In the genomic region with DNA sequence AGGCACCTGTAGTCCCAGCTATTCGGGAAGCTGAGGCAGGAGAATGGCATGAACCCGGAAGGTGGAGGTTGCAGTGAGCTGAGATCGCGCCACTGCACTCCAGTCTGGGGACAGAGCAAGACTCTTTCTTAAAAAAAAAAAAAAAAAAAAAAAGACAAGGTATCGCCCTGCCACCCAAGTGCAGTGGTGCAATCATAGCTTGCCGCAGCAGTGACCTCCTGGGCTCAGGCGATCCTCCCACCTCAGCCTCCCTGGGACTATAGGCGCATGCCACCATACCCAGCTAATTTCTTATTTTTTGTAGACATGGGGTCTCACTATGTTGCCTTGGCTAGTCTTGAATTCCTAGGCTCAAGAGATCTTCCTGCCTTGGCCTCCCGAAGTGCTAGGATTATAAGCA, we compare ENCODE assay signal across 8 cellular contexts. TPM values are rescaled to one million over a fixed set of nuclear protein-coding genes. Genes with fewer than 3 reads are reported as not detected.
A peak's percentile ranks its signal among the peaks of the same experiment; 100 is the strongest.
DNase-seq lines count a peak whose midpoint lies in the region; ATAC-seq, FAIRE-seq and TF ChIP-seq lines count a peak whose summit lies in the region.
"Not testable (repeated sequence)": the region's sequence is repeated elsewhere in the genome, so short reads cannot be mapped to it uniquely, and the experiment has no call there.

No MANE protein-coding gene starts in this region.

- not testable (repeated sequence) for TF ChIP-seq RAD21 in HepG2 (CRISPR knock-in tag; IDR thresholded peaks at IDR 0.05)

- H3K27me3 ChIP-seq in CD4-positive, CD25-positive, alpha-beta regulatory T cell (ENCODE audit: control insufficient read depth, insufficient read depth, low read length); MG63; effector memory CD4-positive, alpha-beta T cell (replicated peaks; ENCODE audit: control insufficient read depth, insufficient read depth, low read length, poor library complexity, severe bottlenecking); HepG2 (ENCODE audit: control insufficient read depth in 1 of 2, insufficient read depth in 2 of 2, low read length in 2 of 2); neutrophil; suprapubic skin: not testable (repeated sequence)

- peak overlapping the region; percentile 64 to 89 (median 86) for H3K4me3 Mint-ChIP-seq in CD4-positive, CD25-positive, alpha-beta regulatory T cell
- H3K4me3 Mint-ChIP-seq in activated B cell treated with CpG ODN at 0.5 μM for 24 hours: peak overlapping the region; percentile 86
- peak overlapping the region; percentile 85 for H3K4me3 Mint-ChIP-seq in activated naive CD4-positive, alpha-beta T cell treated with anti-CD3 and anti-CD28 coated beads, Interleukin-2, amount 50 U/mL, for 24 hours

- H3K79me2 ChIP-seq in HepG2 (ENCODE audit: insufficient read depth, low read length): peaks cover 14% of the 10 kb centered on the region

- TF ChIP-seq CTCF in activated B cell treated with CpG ODN at 0.5 μM for 24 hours (IDR thresholded peaks at IDR 0.05); HepG2 (CRISPR knock-in tag; IDR thresholded peaks at IDR 0.05); neutrophil (IDR thresholded peaks at IDR 0.05); suprapubic skin (IDR thresholded peaks at IDR 0.05): not testable (repeated sequence)

- peaks cover 49% of the 10 kb centered on the region for H3K36me3 ChIP-seq in CD4-positive, CD25-positive, alpha-beta regulatory T cell (ENCODE audit: control insufficient read depth, insufficient read depth, low read length)
- peaks cover 57% of the 10 kb centered on the region for H3K36me3 ChIP-seq in MG63
- H3K36me3 ChIP-seq in effector memory CD4-positive, alpha-beta T cell (ENCODE audit: control insufficient read depth, insufficient read depth, low read length): peaks cover 55% of the 10 kb centered on the region
- H3K36me3 ChIP-seq in HepG2 (replicated peaks in 1 of 2; ENCODE audit: control insufficient read depth in 1 of 2, insufficient read depth in 2 of 2, low read length in 2 of 2): peaks cover 27 to 43% of the 10 kb centered on the region in 2 experiments
- H3K36me3 ChIP-seq in neutrophil: peaks cover 59% of the 10 kb centered on the region
- H3K36me3 ChIP-seq in suprapubic skin: peaks cover 58% of the 10 kb centered on the region

- not testable (repeated sequence) for DNase-seq in CD4-positive, CD25-positive, alpha-beta regulatory T cell; MG63; activated B cell treated with CpG ODN at 0.5 μM for 24 hours; effector memory CD4-positive, alpha-beta T cell; HepG2 (ENCODE audit: low spot score)
- peak in 1 of 2 donors; percentile 24 for DNase-seq in suprapubic skin (ENCODE audit: low spot score in 2 of 2)

- not testable (repeated sequence) for H2AFZ ChIP-seq in HepG2 (ENCODE audit: low read length)

- in situ Hi-C loops in HepG2 (cut with HindIII; ENCODE audit: extremely low pct_ligation_motif_present, low pct_unique_long_range_greater_than_20kb): not testable (repeated sequence)

- peak overlapping the region; percentile 31 for H3K4me3 ChIP-seq in CD4-positive, CD25-positive, alpha-beta regulatory T cell (ENCODE audit: low read depth, low read length)
- H3K4me3 ChIP-seq in MG63 (peak overlapping the region; percentile 69; the same call in 1 of the 2 replicates), HepG2 (replicated peaks in 1 of 3; ENCODE audit: insufficient read depth in 1 of 3, low read depth in 2 of 3, low read length in 3 of 3) (peak overlapping the region in 1 of 3 experiments; percentile 94; a peak in 1 of 6 replicates), suprapubic skin (peak overlapping the region; percentile 94)
- not testable (repeated sequence) for H3K4me3 ChIP-seq in effector memory CD4-positive, alpha-beta T cell (ENCODE audit: insufficient read depth, low read depth, low read length, poor library complexity, severe bottlenecking); neutrophil (ENCODE audit: low read depth in 1 of 2, low read length in 1 of 2)

- not testable (repeated sequence) for H3K9me3 ChIP-seq in CD4-positive, CD25-positive, alpha-beta regulatory T cell (ENCODE audit: control insufficient read depth in 2 of 2, low read length in 2 of 2); MG63; effector memory CD4-positive, alpha-beta T cell (ENCODE audit: control insufficient read depth, low read length); HepG2 (ENCODE audit: low read length); neutrophil; suprapubic skin

- POLR2A ChIA-PET in activated B cell treated with CpG ODN at 0.5 μM for 24 hours (lab: Charles Lee): interaction anchor here (0.6 to 19.4 kb wide), 5 partner anchors 8 to 539 kb away, joined by 3 to 617 read pairs (median 6); a partner anchor contains a TSS
- POLR2A ChIA-PET in HepG2 (lab: Yijun Ruan, JAX): interaction anchor here (1.4 to 3.6 kb wide), 4 partner anchors 8 to 46 kb away, joined by 3 to 17 read pairs (median 15); a partner anchor contains a TSS

- TF ChIP-seq EP300 in HepG2 (IDR thresholded peaks at IDR 0.05; ENCODE audit: low read depth in 2 of 2, low read length in 2 of 2); HepG2 (CRISPR knock-in tag; IDR thresholded peaks at IDR 0.05; ENCODE audit: borderline replicate concordance); suprapubic skin (IDR thresholded peaks at IDR 0.05): not testable (repeated sequence)

- H3K27ac ChIP-seq in CD4-positive, CD25-positive, alpha-beta regulatory T cell (ENCODE audit: insufficient read depth, low read length, poor library complexity, severe bottlenecking): peak overlapping the region; percentile 98
- peak overlapping the region; percentile 100 for H3K27ac ChIP-seq in effector memory CD4-positive, alpha-beta T cell (ENCODE audit: insufficient read depth, low read length, poor library complexity, severe bottlenecking)
- H3K27ac ChIP-seq in HepG2 (ENCODE audit: extremely low read length, insufficient read depth, low read length): peak overlapping the region; percentile 69
- H3K27ac ChIP-seq in neutrophil: peak overlapping the region; percentile 99
- not testable (repeated sequence) for H3K27ac ChIP-seq in suprapubic skin

- CTCF ChIA-PET in activated B cell treated with CpG ODN at 0.5 μM for 24 hours (lab: Charles Lee): interaction anchor here (1.0 kb wide), 1 partner anchor 35 kb away, joined by 3 read pairs; no protein-coding TSS in a partner anchor
- CTCF ChIA-PET in HepG2 (lab: Yijun Ruan, JAX; ENCODE audit: low intra/inter-chr PET ratio, low total read pairs): not testable (repeated sequence)

- peak overlapping the region; percentile 87; the same call in 1 of the 2 replicates for H3K4me2 ChIP-seq in HepG2 (ENCODE audit: low read depth, low read length)

- WGBS in HepG2 (ENCODE audit: low lambda C conversion rate): 94% methylated on average over 9 of the region's 9 CpGs
- 94% methylated on average over 9 of the region's 9 CpGs for WGBS in suprapubic skin

- peak overlapping the region in 2 of 3 donors; percentile 71 to 92 for H3K27ac Mint-ChIP-seq in CD4-positive, CD25-positive, alpha-beta regulatory T cell
- H3K27ac Mint-ChIP-seq in activated B cell treated with CpG ODN at 0.5 μM for 24 hours: peak overlapping the region; percentile 24
- peak overlapping the region; percentile 43 for H3K27ac Mint-ChIP-seq in activated naive CD4-positive, alpha-beta T cell treated with anti-CD3 and anti-CD28 coated beads, Interleukin-2, amount 50 U/mL, for 24 hours

- H3K27me3 Mint-ChIP-seq in CD4-positive, CD25-positive, alpha-beta regulatory T cell; activated B cell treated with CpG ODN at 0.5 μM for 24 hours; activated naive CD4-positive, alpha-beta T cell treated with anti-CD3 and anti-CD28 coated beads, Interleukin-2, amount 50 U/mL, for 24 hours: not testable (repeated sequence)

- FAIRE-seq in HepG2 (lab: Jason Lieb, UNC): not testable (repeated sequence)

- peaks cover 37% of the 10 kb centered on the region for H3K36me3 Mint-ChIP-seq in CD4-positive, CD25-positive, alpha-beta regulatory T cell
- peaks cover 53% of the 10 kb centered on the region for H3K36me3 Mint-ChIP-seq in activated B cell treated with CpG ODN at 0.5 μM for 24 hours (ENCODE audit: low read depth)
- H3K36me3 Mint-ChIP-seq in activated naive CD4-positive, alpha-beta T cell treated with anti-CD3 and anti-CD28 coated beads, Interleukin-2, amount 50 U/mL, for 24 hours: peaks cover 13% of the 10 kb centered on the region

- BruUV-seq in HepG2 (replicated peaks; lab: Mats Ljungman, UMichigan): not testable (repeated sequence)

- not testable (repeated sequence) for H3K9me3 Mint-ChIP-seq in CD4-positive, CD25-positive, alpha-beta regulatory T cell; activated B cell treated with CpG ODN at 0.5 μM for 24 hours; activated naive CD4-positive, alpha-beta T cell treated with anti-CD3 and anti-CD28 coated beads, Interleukin-2, amount 50 U/mL, for 24 hours

- not testable (repeated sequence) for ATAC-seq in CD4-positive, CD25-positive, alpha-beta regulatory T cell (ENCODE audit: low read depth in 2 of 2); activated B cell treated with CpG ODN at 0.5 μM for 24 hours (ENCODE audit: low read depth); HepG2

- intact Hi-C loops in activated B cell treated with CpG ODN at 0.5 μM for 24 hours (cut with micrococcal nuclease): loop anchor here (5.0 kb wide), 1 partner anchor 341 kb away; a partner anchor contains a TSS
- intact Hi-C loops in HepG2 (cut with micrococcal nuclease; ENCODE audit: unreplicated experiment): not testable (repeated sequence)

- peaks cover 41% of the 10 kb centered on the region for H3K4me1 ChIP-seq in CD4-positive, CD25-positive, alpha-beta regulatory T cell (ENCODE audit: control insufficient read depth, insufficient read depth, low read length, poor library complexity, severe bottlenecking)
- peaks cover 24% of the 10 kb centered on the region for H3K4me1 ChIP-seq in effector memory CD4-positive, alpha-beta T cell (ENCODE audit: control insufficient read depth, insufficient read depth, low read length, poor library complexity, severe bottlenecking)
- H3K4me1 ChIP-seq in HepG2 (ENCODE audit: insufficient read depth, low read length) (peaks cover 10% of the 10 kb centered on the region), neutrophil (ENCODE audit: control insufficient read depth in 1 of 2, insufficient read depth in 1 of 2, low read depth in 1 of 2, low read length in 1 of 2) (peaks cover 26 to 29% of the 10 kb centered on the region in 2 experiments), suprapubic skin (peaks cover 42% of the 10 kb centered on the region)

- not testable (repeated sequence) for H4K20me1 ChIP-seq in HepG2 (ENCODE audit: insufficient read depth, low read length)

- peaks cover 12 to 60% (median 23%) of the 10 kb centered on the region in 4 donors for H3K4me1 Mint-ChIP-seq in CD4-positive, CD25-positive, alpha-beta regulatory T cell
- H3K4me1 Mint-ChIP-seq in activated B cell treated with CpG ODN at 0.5 μM for 24 hours: peaks cover 40% of the 10 kb centered on the region
- peaks cover 50% of the 10 kb centered on the region for H3K4me1 Mint-ChIP-seq in activated naive CD4-positive, alpha-beta T cell treated with anti-CD3 and anti-CD28 coated beads, Interleukin-2, amount 50 U/mL, for 24 hours

- peak overlapping the region; percentile 91; the same call in 1 of the 2 replicates for H3K9ac ChIP-seq in HepG2 (ENCODE audit: insufficient read depth, low read depth, low read length)

- TF ChIP-seq POLR2A in HepG2 (IDR thresholded peaks at IDR 0.05; ENCODE audit: insufficient read depth in 1 of 2, low read depth in 2 of 2, low read length in 2 of 2); suprapubic skin (IDR thresholded peaks at IDR 0.05): not testable (repeated sequence)

RNA-seq across cellular contexts. Expression of a gene that starts 1.8 kb away (rescaled TPM):
- 295 TPM for total RNA-seq in CD4-positive, CD25-positive, alpha-beta regulatory T cell
- 10 to 100 TPM; 40.3 to 66.1 (median 53.3) TPM for polyA plus RNA-seq in CD4-positive, CD25-positive, alpha-beta regulatory T cell
- total RNA-seq in MG63 (2014; rRNA removed; shearing (Covaris generic); ENCODE audit: low replicate concordance): 42.2 and 56.1 TPM in 2 replicates
- total RNA-seq in activated B cell treated with CpG ODN at 0.5 μM for 24 hours (110 and 119 TPM in 2 replicates), HepG2 (2016; rRNA removed; fragmentation: Illumina TruSeq; extraction: Trizol) (18.7 and 21.4 TPM in 2 replicates), suprapubic skin (100 to 1,000 TPM in 2 of 4 donors, 10 to 100 TPM in 2; 71.7 to 111 (median 93.5) TPM)
- 13.2 and 15.2 TPM in 2 replicates for total RNA-seq in HepG2 (2016; cell fraction: cytosol; rRNA removed; fragmentation: Illumina TruSeq; extraction: Trizol; ENCODE audit: low read depth)
- 18.1 and 22.6 TPM in 2 replicates for total RNA-seq in HepG2 (2016; cell fraction: insoluble cytoplasmic fraction; rRNA removed; fragmentation: Illumina TruSeq; extraction: Trizol)
- 29.5 and 31.1 TPM in 2 replicates for total RNA-seq in HepG2 (2016; cell fraction: membrane; rRNA removed; fragmentation: Illumina TruSeq; extraction: Trizol)
- total RNA-seq in HepG2 (2016; cell fraction: nucleus; rRNA removed; fragmentation: Illumina TruSeq; extraction: Trizol): 22.2 and 24.4 TPM in 2 replicates
- 40.5 and 51.0 TPM in 2 replicates for polyA plus RNA-seq in HepG2 (2011; rRNA removed)
- polyA plus RNA-seq in HepG2 (2011; cell fraction: cytosol; rRNA removed): 17.1 and 18.5 TPM in 2 replicates
- polyA plus RNA-seq in HepG2 (2011; cell fraction: nucleus; rRNA removed): 130 and 135 TPM in 2 replicates
- 35.3 and 47.6 TPM in 2 replicates for polyA plus RNA-seq in HepG2 (2012)
- polyA plus RNA-seq in HepG2 (2016; cell fraction: cytosol; fragmentation: Illumina TruSeq; extraction: Trizol; ENCODE audit: low read depth): 18.5 and 18.9 TPM in 2 replicates
- polyA plus RNA-seq in HepG2 (2016; cell fraction: insoluble cytoplasmic fraction; fragmentation: Illumina TruSeq; extraction: Trizol; ENCODE audit: low read depth): 29.6 and 39.8 TPM in 2 replicates
- 31.6 and 34.3 TPM in 2 replicates for polyA plus RNA-seq in HepG2 (2016; cell fraction: membrane; fragmentation: Illumina TruSeq; extraction: Trizol; ENCODE audit: low read depth)
- polyA plus RNA-seq in HepG2 (2016; cell fraction: nucleus; fragmentation: Illumina TruSeq; extraction: Trizol; ENCODE audit: insufficient read depth, low read depth): 67.4 and 71.3 TPM in 2 replicates
- polyA minus RNA-seq in HepG2 (2011; rRNA and poly(A)+ RNA removed; ENCODE audit: low replicate concordance): 44.8 and 56.8 TPM in 2 replicates
- 19.2 and 21.1 TPM in 2 replicates for polyA minus RNA-seq in HepG2 (2011; cell fraction: cytosol; rRNA and poly(A)+ RNA removed)
- polyA minus RNA-seq in HepG2 (2011; cell fraction: nucleus; rRNA and poly(A)+ RNA removed): 31.7 and 34.9 TPM in 2 replicates

RNA-seq across cellular contexts. Expression of a gene that starts 23.0 kb away (rescaled TPM):
- 200 TPM for total RNA-seq in CD4-positive, CD25-positive, alpha-beta regulatory T cell
- 10 to 100 TPM; 74.7 to 91.5 (median 83.1) TPM for polyA plus RNA-seq in CD4-positive, CD25-positive, alpha-beta regulatory T cell
- 28.2 and 33.6 TPM in 2 replicates for total RNA-seq in MG63 (2014; rRNA removed; shearing (Covaris generic); ENCODE audit: low replicate concordance)
- 236 and 252 TPM in 2 replicates for total RNA-seq in activated B cell treated with CpG ODN at 0.5 μM for 24 hours
- total RNA-seq in HepG2 (2016; rRNA removed; fragmentation: Illumina TruSeq; extraction: Trizol): 5.4 and 5.8 TPM in 2 replicates
- 2.4 and 2.5 TPM in 2 replicates for total RNA-seq in HepG2 (2016; cell fraction: cytosol; rRNA removed; fragmentation: Illumina TruSeq; extraction: Trizol; ENCODE audit: low read depth)
- 5.0 and 7.9 TPM in 2 replicates for total RNA-seq in HepG2 (2016; cell fraction: insoluble cytoplasmic fraction; rRNA removed; fragmentation: Illumina TruSeq; extraction: Trizol)
- total RNA-seq in HepG2 (2016; cell fraction: membrane; rRNA removed; fragmentation: Illumina TruSeq; extraction: Trizol): 5.1 and 6.5 TPM in 2 replicates
- total RNA-seq in HepG2 (2016; cell fraction: nucleus; rRNA removed; fragmentation: Illumina TruSeq; extraction: Trizol): 4.5 and 6.8 TPM in 2 replicates
- 7.7 and 9.1 TPM in 2 replicates for polyA plus RNA-seq in HepG2 (2011; rRNA removed)
- 4.1 and 8.2 TPM in 2 replicates for polyA plus RNA-seq in HepG2 (2011; cell fraction: cytosol; rRNA removed)
- polyA plus RNA-seq in HepG2 (2011; cell fraction: nucleus; rRNA removed): 29.6 and 37.0 TPM in 2 replicates
- 4.6 and 5.8 TPM in 2 replicates for polyA plus RNA-seq in HepG2 (2012)
- 2.6 and 2.8 TPM in 2 replicates for polyA plus RNA-seq in HepG2 (2016; cell fraction: cytosol; fragmentation: Illumina TruSeq; extraction: Trizol; ENCODE audit: low read depth)
- 4.1 and 5.0 TPM in 2 replicates for polyA plus RNA-seq in HepG2 (2016; cell fraction: insoluble cytoplasmic fraction; fragmentation: Illumina TruSeq; extraction: Trizol; ENCODE audit: low read depth)
- 4.4 and 5.1 TPM in 2 replicates for polyA plus RNA-seq in HepG2 (2016; cell fraction: membrane; fragmentation: Illumina TruSeq; extraction: Trizol; ENCODE audit: low read depth)
- polyA plus RNA-seq in HepG2 (2016; cell fraction: nucleus; fragmentation: Illumina TruSeq; extraction: Trizol; ENCODE audit: insufficient read depth, low read depth): 10.2 and 11.1 TPM in 2 replicates
- polyA minus RNA-seq in HepG2 (2011; rRNA and poly(A)+ RNA removed; ENCODE audit: low replicate concordance): 33.6 and 36.0 TPM in 2 replicates
- polyA minus RNA-seq in HepG2 (2011; cell fraction: cytosol; rRNA and poly(A)+ RNA removed): 9.0 and 11.6 TPM in 2 replicates
- polyA minus RNA-seq in HepG2 (2011; cell fraction: nucleus; rRNA and poly(A)+ RNA removed): 6.8 and 10.8 TPM in 2 replicates
- total RNA-seq in suprapubic skin: 10 to 100 TPM; 14.9 to 21.6 (median 19.0) TPM

RNA-seq across cellular contexts. Expression of a gene that starts 45.3 kb away (rescaled TPM):
- total RNA-seq in CD4-positive, CD25-positive, alpha-beta regulatory T cell: 61.3 TPM
- 1 to 10 TPM; 1.9 to 2.6 (median 2.2) TPM for polyA plus RNA-seq in CD4-positive, CD25-positive, alpha-beta regulatory T cell
- 9.8 and 21.0 TPM in 2 replicates for total RNA-seq in MG63 (2014; rRNA removed; shearing (Covaris generic); ENCODE audit: low replicate concordance)
- total RNA-seq in activated B cell treated with CpG ODN at 0.5 μM for 24 hours: 45.3 and 51.4 TPM in 2 replicates
- total RNA-seq in HepG2 (2016; rRNA removed; fragmentation: Illumina TruSeq; extraction: Trizol): 14.5 and 23.0 TPM in 2 replicates
- total RNA-seq in HepG2 (2016; cell fraction: cytosol; rRNA removed; fragmentation: Illumina TruSeq; extraction: Trizol; ENCODE audit: low read depth): 8.5 and 8.7 TPM in 2 replicates
- 12.2 and 22.7 TPM in 2 replicates for total RNA-seq in HepG2 (2016; cell fraction: insoluble cytoplasmic fraction; rRNA removed; fragmentation: Illumina TruSeq; extraction: Trizol)
- 9.3 and 9.7 TPM in 2 replicates for total RNA-seq in HepG2 (2016; cell fraction: membrane; rRNA removed; fragmentation: Illumina TruSeq; extraction: Trizol)
- total RNA-seq in HepG2 (2016; cell fraction: nucleus; rRNA removed; fragmentation: Illumina TruSeq; extraction: Trizol): 26.0 and 33.8 TPM in 2 replicates
- 16.2 and 23.1 TPM in 2 replicates for polyA plus RNA-seq in HepG2 (2011; rRNA removed)
- polyA plus RNA-seq in HepG2 (2011; cell fraction: cytosol; rRNA removed): 12.7 and 17.1 TPM in 2 replicates
- polyA plus RNA-seq in HepG2 (2011; cell fraction: nucleus; rRNA removed): 99.5 and 123 TPM in 2 replicates
- 14.4 and 24.5 TPM in 2 replicates for polyA plus RNA-seq in HepG2 (2012)
- polyA plus RNA-seq in HepG2 (2016; cell fraction: cytosol; fragmentation: Illumina TruSeq; extraction: Trizol; ENCODE audit: low read depth): 4.3 and 4.9 TPM in 2 replicates
- polyA plus RNA-seq in HepG2 (2016; cell fraction: insoluble cytoplasmic fraction; fragmentation: Illumina TruSeq; extraction: Trizol; ENCODE audit: low read depth): 14.3 and 21.7 TPM in 2 replicates
- polyA plus RNA-seq in HepG2 (2016; cell fraction: membrane; fragmentation: Illumina TruSeq; extraction: Trizol; ENCODE audit: low read depth): 5.8 and 6.9 TPM in 2 replicates
- polyA plus RNA-seq in HepG2 (2016; cell fraction: nucleus; fragmentation: Illumina TruSeq; extraction: Trizol; ENCODE audit: insufficient read depth, low read depth): 68.2 and 73.5 TPM in 2 replicates
- polyA minus RNA-seq in HepG2 (2011; rRNA and poly(A)+ RNA removed; ENCODE audit: low replicate concordance): 35.6 and 67.6 TPM in 2 replicates
- polyA minus RNA-seq in HepG2 (2011; cell fraction: cytosol; rRNA and poly(A)+ RNA removed): 23.3 and 27.8 TPM in 2 replicates
- polyA minus RNA-seq in HepG2 (2011; cell fraction: nucleus; rRNA and poly(A)+ RNA removed): 32.3 and 32.8 TPM in 2 replicates
- total RNA-seq in suprapubic skin: 10 to 100 TPM; 38.5 to 59.3 (median 43.6) TPM

RNA-seq across cellular contexts. Expression of a gene that starts 46.9 kb away (rescaled TPM):
- 73.1 TPM for total RNA-seq in CD4-positive, CD25-positive, alpha-beta regulatory T cell
- polyA plus RNA-seq in CD4-positive, CD25-positive, alpha-beta regulatory T cell: 10 to 100 TPM in 2 of 4 donors, 1 to 10 TPM in 2; 8.1 to 11.6 (median 9.8) TPM
- total RNA-seq in MG63 (2014; rRNA removed; shearing (Covaris generic); ENCODE audit: low replicate concordance): 22.2 and 48.8 TPM in 2 replicates
- total RNA-seq in activated B cell treated with CpG ODN at 0.5 μM for 24 hours (72.1 and 89.6 TPM in 2 replicates), HepG2 (2016; rRNA removed; fragmentation: Illumina TruSeq; extraction: Trizol) (35.6 and 51.5 TPM in 2 replicates), suprapubic skin (10 to 100 TPM; 29.2 to 45.5 (median 37.0) TPM)
- 9.8 and 11.0 TPM in 2 replicates for total RNA-seq in HepG2 (2016; cell fraction: cytosol; rRNA removed; fragmentation: Illumina TruSeq; extraction: Trizol; ENCODE audit: low read depth)
- total RNA-seq in HepG2 (2016; cell fraction: insoluble cytoplasmic fraction; rRNA removed; fragmentation: Illumina TruSeq; extraction: Trizol): 28.4 and 51.3 TPM in 2 replicates
- 23.9 and 24.4 TPM in 2 replicates for total RNA-seq in HepG2 (2016; cell fraction: membrane; rRNA removed; fragmentation: Illumina TruSeq; extraction: Trizol)
- total RNA-seq in HepG2 (2016; cell fraction: nucleus; rRNA removed; fragmentation: Illumina TruSeq; extraction: Trizol): 38.3 and 44.6 TPM in 2 replicates
- 35.9 and 54.6 TPM in 2 replicates for polyA plus RNA-seq in HepG2 (2011; rRNA removed)
- 29.9 and 43.3 TPM in 2 replicates for polyA plus RNA-seq in HepG2 (2011; cell fraction: cytosol; rRNA removed)
- 105 and 109 TPM in 2 replicates for polyA plus RNA-seq in HepG2 (2011; cell fraction: nucleus; rRNA removed)
- 41.6 and 47.6 TPM in 2 replicates for polyA plus RNA-seq in HepG2 (2012)
- 10.0 and 10.8 TPM in 2 replicates for polyA plus RNA-seq in HepG2 (2016; cell fraction: cytosol; fragmentation: Illumina TruSeq; extraction: Trizol; ENCODE audit: low read depth)
- 43.2 and 55.5 TPM in 2 replicates for polyA plus RNA-seq in HepG2 (2016; cell fraction: insoluble cytoplasmic fraction; fragmentation: Illumina TruSeq; extraction: Trizol; ENCODE audit: low read depth)
- 24.5 and 29.1 TPM in 2 replicates for polyA plus RNA-seq in HepG2 (2016; cell fraction: membrane; fragmentation: Illumina TruSeq; extraction: Trizol; ENCODE audit: low read depth)
- 98.1 and 107 TPM in 2 replicates for polyA plus RNA-seq in HepG2 (2016; cell fraction: nucleus; fragmentation: Illumina TruSeq; extraction: Trizol; ENCODE audit: insufficient read depth, low read depth)
- 59.8 and 117 TPM in 2 replicates for polyA minus RNA-seq in HepG2 (2011; rRNA and poly(A)+ RNA removed; ENCODE audit: low replicate concordance)
- 35.9 and 41.2 TPM in 2 replicates for polyA minus RNA-seq in HepG2 (2011; cell fraction: cytosol; rRNA and poly(A)+ RNA removed)
- 61.7 and 76.1 TPM in 2 replicates for polyA minus RNA-seq in HepG2 (2011; cell fraction: nucleus; rRNA and poly(A)+ RNA removed)

RNA-seq across cellular contexts. Expression of a gene that starts 51.1 kb away (rescaled TPM):
- 127 TPM for total RNA-seq in CD4-positive, CD25-positive, alpha-beta regulatory T cell
- 10 to 100 TPM; 45.4 to 62.7 (median 55.7) TPM for polyA plus RNA-seq in CD4-positive, CD25-positive, alpha-beta regulatory T cell
- 43.5 and 68.8 TPM in 2 replicates for total RNA-seq in MG63 (2014; rRNA removed; shearing (Covaris generic); ENCODE audit: low replicate concordance)
- total RNA-seq in activated B cell treated with CpG ODN at 0.5 μM for 24 hours (108 and 120 TPM in 2 replicates), HepG2 (2016; rRNA removed; fragmentation: Illumina TruSeq; extraction: Trizol) (45.4 and 48.3 TPM in 2 replicates), suprapubic skin (100 to 1,000 TPM in 1 of 4 donors, 10 to 100 TPM in 3; 69.8 to 103 (median 77.5) TPM)
- 8.5 and 8.6 TPM in 2 replicates for total RNA-seq in HepG2 (2016; cell fraction: cytosol; rRNA removed; fragmentation: Illumina TruSeq; extraction: Trizol; ENCODE audit: low read depth)
- total RNA-seq in HepG2 (2016; cell fraction: insoluble cytoplasmic fraction; rRNA removed; fragmentation: Illumina TruSeq; extraction: Trizol): 45.1 and 48.4 TPM in 2 replicates
- 17.0 and 19.2 TPM in 2 replicates for total RNA-seq in HepG2 (2016; cell fraction: membrane; rRNA removed; fragmentation: Illumina TruSeq; extraction: Trizol)
- 28.1 and 30.8 TPM in 2 replicates for total RNA-seq in HepG2 (2016; cell fraction: nucleus; rRNA removed; fragmentation: Illumina TruSeq; extraction: Trizol)
- 34.4 and 35.2 TPM in 2 replicates for polyA plus RNA-seq in HepG2 (2011; rRNA removed)
- polyA plus RNA-seq in HepG2 (2011; cell fraction: cytosol; rRNA removed): 21.9 and 28.4 TPM in 2 replicates
- 53.3 and 53.6 TPM in 2 replicates for polyA plus RNA-seq in HepG2 (2011; cell fraction: nucleus; rRNA removed)
- 19.9 and 22.4 TPM in 2 replicates for polyA plus RNA-seq in HepG2 (2012)
- 5.2 and 5.8 TPM in 2 replicates for polyA plus RNA-seq in HepG2 (2016; cell fraction: cytosol; fragmentation: Illumina TruSeq; extraction: Trizol; ENCODE audit: low read depth)
- 41.7 and 50.6 TPM in 2 replicates for polyA plus RNA-seq in HepG2 (2016; cell fraction: insoluble cytoplasmic fraction; fragmentation: Illumina TruSeq; extraction: Trizol; ENCODE audit: low read depth)
- 9.1 and 12.0 TPM in 2 replicates for polyA plus RNA-seq in HepG2 (2016; cell fraction: membrane; fragmentation: Illumina TruSeq; extraction: Trizol; ENCODE audit: low read depth)
- 60.8 and 65.4 TPM in 2 replicates for polyA plus RNA-seq in HepG2 (2016; cell fraction: nucleus; fragmentation: Illumina TruSeq; extraction: Trizol; ENCODE audit: insufficient read depth, low read depth)
- polyA minus RNA-seq in HepG2 (2011; rRNA and poly(A)+ RNA removed; ENCODE audit: low replicate concordance): 78.3 and 126 TPM in 2 replicates
- polyA minus RNA-seq in HepG2 (2011; cell fraction: cytosol; rRNA and poly(A)+ RNA removed): 15.4 and 16.3 TPM in 2 replicates
- 39.5 and 44.1 TPM in 2 replicates for polyA minus RNA-seq in HepG2 (2011; cell fraction: nucleus; rRNA and poly(A)+ RNA removed)

Comparison
In these comparisons a context has a peak if more than half of its experiments do, and no peak if none do; other contexts are left out.
1. H3K27ac Mint-ChIP-seq: peak in every context shown above with its lines; median percentile 82 in CD4-positive, CD25-positive, alpha-beta regulatory T cell; 43 in activated naive CD4-positive, alpha-beta T cell treated with anti-CD3 and anti-CD28 coated beads, Interleukin-2, amount 50 U/mL, for 24 hours; 24 in activated B cell treated with CpG ODN at 0.5 μM for 24 hours.